Comparison of ENCODE assay signal across 8 cellular contexts in genomic region chr9:128554155-128554862, GRCh38. TPM values are rescaled to one million over a fixed set of nuclear protein-coding genes. Genes with fewer than 3 reads are reported as not detected.
A peak's percentile ranks its signal among the peaks of the same experiment; 100 is the strongest.
DNase-seq lines count a peak whose midpoint lies in the region; ATAC-seq and TF ChIP-seq lines count a peak whose summit lies in the region.

No MANE protein-coding gene starts in this region.

- H3K9me3 ChIP-seq in Peyer's patch = no peaks in the 10 kb centered on the region
- H3K9me3 ChIP-seq in stomach = no peaks in the 10 kb centered on the region

- WGBS in stomach, 5 donors = 24 to 35% (median 31%) methylated on average over 5 of the region's 5 CpGs

- peak overlapping the region; percentile 11 to 100 (median 74) for H3K27ac ChIP-seq in Peyer's patch
- H3K27ac ChIP-seq in caudate nucleus (ENCODE audit: low read depth, low read length) = peak overlapping the region; percentile 87
- peak overlapping the region; percentile 38 for H3K27ac ChIP-seq in layer of hippocampus (ENCODE audit: low read depth, low read length)
- peak overlapping the region; percentile 26 to 99 (median 96) for H3K27ac ChIP-seq in stomach

- no peak for TF ChIP-seq CTCF in GM12865 (IDR thresholded peaks at IDR 0.05; ENCODE audit: insufficient read depth, low read depth, low read length, missing control alignments)
- no peak for TF ChIP-seq CTCF in Peyer's patch (IDR thresholded peaks at IDR 0.05)
- no peak for TF ChIP-seq CTCF in stomach (IDR thresholded peaks at IDR 0.05)

- intact Hi-C loops in stomach (cut with DNase I; ENCODE audit: low total_unique reads) = no loop called here

- DNase-seq in GM12865 (ENCODE audit: low read depth) (peak; percentile 46), Peyer's patch (peak in 2 of 3 donors; percentile 57 to 68), caudate nucleus (lab: John Stamatoyannopoulos, UW) (peak in 27 of 61 donors; percentile 8 to 72 (median 21)), stomach (peak; percentile 37), mesenteric fat pad (ENCODE audit: low spot score) (no peak)

- H3K27me3 ChIP-seq in Peyer's patch (no peaks in the 10 kb centered on the region), layer of hippocampus (ENCODE audit: control insufficient read depth, insufficient read depth, low read length) (no peaks in the 10 kb centered on the region), stomach (no peaks in the 10 kb centered on the region)

- TF ChIP-seq POLR2A in Peyer's patch (IDR thresholded peaks at IDR 0.05) = no peak
- TF ChIP-seq POLR2A in stomach (IDR thresholded peaks at IDR 0.05) = no peak

- no peak for ATAC-seq in HG03520 (IDR thresholded peaks at IDR 0.05; ENCODE audit: unreplicated experiment)
- ATAC-seq in GM19463 (IDR thresholded peaks at IDR 0.05; ENCODE audit: unreplicated experiment) = no peak

- peak overlapping the region; percentile 91 for H3K4me3 ChIP-seq in GM12865 (ENCODE audit: low read depth, low read length)
- H3K4me3 ChIP-seq in Peyer's patch = peak overlapping the region in 1 of 4 donors; percentile 94
- H3K4me3 ChIP-seq in stomach = peak overlapping the region; percentile 72 to 98 (median 94)

- no peak for TF ChIP-seq EP300 in stomach (IDR thresholded peaks at IDR 0.05)

- H3K4me1 ChIP-seq in Peyer's patch = peaks cover 0 to 66% (median 26%) of the 10 kb centered on the region in 4 donors
- H3K4me1 ChIP-seq in stomach = peaks cover 56 to 86% (median 77%) of the 10 kb centered on the region in 4 donors

- H3K36me3 ChIP-seq in Peyer's patch (no peaks in the 10 kb centered on the region), stomach (no peaks in the 10 kb centered on the region)

RNA-seq across cellular contexts. Expression of gene SPTAN1, which starts 1.9 kb away (rescaled TPM):
- total RNA-seq in Peyer's patch (100 to 1,000 TPM; 251 to 586 (median 269) TPM), stomach (100 to 1,000 TPM; 272 to 726 (median 399) TPM), mesenteric fat pad (361 TPM)
- polyA plus RNA-seq in stomach = 100 to 1,000 TPM in 1 of 3 donors, 10 to 100 TPM in 2; 41.4 to 104 (median 49.0) TPM

RNA-seq across cellular contexts. Expression of gene GLE1, which starts 49.8 kb away (rescaled TPM):
- total RNA-seq in Peyer's patch (10 to 100 TPM; 27.0 to 55.3 (median 28.3) TPM), stomach (10 to 100 TPM; 12.7 to 33.5 (median 23.9) TPM), mesenteric fat pad (19.0 TPM)
- polyA plus RNA-seq in stomach = 10 to 100 TPM; 10.3 to 14.7 (median 10.8) TPM

Comparison
In these comparisons a context has a peak if more than half of its experiments do, and no peak if none do; other contexts are left out.
1. H3K27ac ChIP-seq: peak in every context shown above with its lines; median percentile 96 in stomach; 87 in caudate nucleus; 74 in Peyer's patch; 38 in layer of hippocampus.